Comparison of ENCODE assay signal across 24 cellular contexts in genomic region chr12:93849946-93850345, GRCh38.
"Had no signal": no experiment of that assay in that cellular context is flagged by ENCODE, and none has a peak within 500 bp of the region (broad histone marks: within the 10 kb centered on the region; RNA-seq: fewer than 3 reads in every experiment).

No MANE protein-coding gene starts in this region.

- DNase-seq: activated CD4-positive, alpha-beta T cell treated with anti-CD3 and anti-CD28 coated beads for 4 hours; activated CD4-positive, alpha-beta T cell treated with anti-CD3 and anti-CD28 coated beads, Interleukin-2, amount 50 U/mL, for 48 hours; activated CD8-positive, alpha-beta memory T cell treated with anti-CD3 and anti-CD28 coated beads, Interleukin-2, amount 10 ng/mL, durations not matched to agents 7 days and 5 days; activated effector memory CD4-positive, alpha-beta T cell treated with Interleukin-2 at 50 U/mL for 16 hours; activated naive CD4-positive, alpha-beta T cell; activated T-cell treated with anti-CD3 and anti-CD28 coated beads, Interleukin-2, amount 50 U/mL, for 24 hours; amygdala; MG63; MV-4-11; NCI-H1105; NCI-H1436 treated with DMSO at 0.1 percent for 48 hours; NCI-H187; NCI-H2081; NCI-H446; NCI-H524; PC-9; SHP77 treated with DMSO at 0.1 percent for 48 hours; WERI-Rb-1 had no signal

- H3K4me2 ChIP-seq: PC-9 had no signal

- FAIRE-seq: astrocyte had no signal

- ATAC-seq: activated CD4-positive, CD25-positive, alpha-beta regulatory T cell treated with anti-CD3 and anti-CD28 coated beads, Interleukin-2, amount 50 U/mL, for 24 hours; activated CD8-positive, alpha-beta memory T cell treated with anti-CD3 and anti-CD28 coated beads, Interleukin-2, amount 10 ng/mL, durations not matched to agents 7 days and 5 days had no signal

- H3K27me3 Mint-ChIP-seq: activated naive CD8-positive, alpha-beta T cell; activated T-cell treated with anti-CD3 and anti-CD28 coated beads, Interleukin-2, amount 50 U/mL, for 24 hours; brain; central memory CD8-positive, alpha-beta T cell had no signal

- H3K27ac Mint-ChIP-seq: activated CD8-positive, alpha-beta memory T cell treated with anti-CD3 and anti-CD28 coated beads, Interleukin-2, amount 10 ng/mL, durations not matched to agents 7 days and 5 days; activated naive CD8-positive, alpha-beta T cell; activated T-cell treated with anti-CD3 and anti-CD28 coated beads, Interleukin-2, amount 50 U/mL, for 24 hours; activated T-helper 1 cell treated with anti-CD3 and anti-CD28 coated beads, Interleukin-12 subunit alpha, Interleukin-12 subunit beta, Interleukin-2, Interleukin-4 antibody, amounts not matched to agents 30 ng/mL and 10 ng/mL and 1 ng/mL, durations not matched to agents 14 hours and 24 hours and 36 hours had no signal

- H3K4me3 Mint-ChIP-seq: activated CD8-positive, alpha-beta memory T cell treated with anti-CD3 and anti-CD28 coated beads, Interleukin-2, amount 10 ng/mL, durations not matched to agents 7 days and 5 days; activated naive CD8-positive, alpha-beta T cell; activated T-cell treated with anti-CD3 and anti-CD28 coated beads, Interleukin-2, amount 50 U/mL, for 24 hours; activated T-helper 1 cell treated with anti-CD3 and anti-CD28 coated beads, Interleukin-12 subunit alpha, Interleukin-12 subunit beta, Interleukin-2, Interleukin-4 antibody, amounts not matched to agents 30 ng/mL and 10 ng/mL and 1 ng/mL, durations not matched to agents 14 hours and 24 hours and 36 hours; brain; central memory CD8-positive, alpha-beta T cell had no signal

- H3K9me3 Mint-ChIP-seq: central memory CD8-positive, alpha-beta T cell had no signal

- H3K27ac ChIP-seq: PC-9, WERI-Rb-1 had no signal

- H3K36me3 ChIP-seq: MG63, WERI-Rb-1 had no signal

- H3K9me3 ChIP-seq: MG63 had no signal

- H2AFZ ChIP-seq: PC-9 had no signal

- H3K27me3 ChIP-seq: MG63 had no signal

- H3K4me3 ChIP-seq: MG63, PC-9 had no signal
